19 cellular contexts compared by ENCODE assay signal in the genomic region with DNA sequence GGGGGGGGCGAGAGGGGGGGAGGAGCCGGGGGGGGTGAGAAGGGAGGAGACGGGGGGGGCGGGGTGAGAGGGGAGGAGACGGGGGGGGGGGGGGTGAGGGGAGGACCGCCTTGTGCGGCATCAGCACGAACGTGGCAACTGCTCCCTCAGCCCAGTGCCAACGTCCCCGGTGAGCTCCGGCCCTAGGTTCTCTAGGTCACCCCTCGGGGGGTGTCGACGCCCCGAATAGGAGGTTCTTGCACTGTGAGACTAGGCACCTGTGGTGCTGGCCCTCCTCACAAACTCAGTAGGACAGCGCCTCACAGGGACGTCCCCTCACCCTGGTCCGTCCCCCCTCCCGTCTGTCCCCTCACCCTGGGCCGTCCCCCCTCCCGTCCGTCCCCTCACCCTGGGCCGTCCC.
"Had no signal": no experiment of that assay in that cellular context is flagged by ENCODE, and none has a peak within 500 bp of the region (broad histone marks: within the 10 kb centered on the region; RNA-seq: fewer than 3 reads in every experiment).

No MANE protein-coding gene starts in this region.

- DNase-seq: activated CD4-positive, alpha-beta memory T cell treated with anti-CD3 and anti-CD28 coated beads, Interleukin-2, amount 10 ng/mL, durations not matched to agents 7 days and 5 days; activated naive CD4-positive, alpha-beta T cell treated with anti-CD3 and anti-CD28 coated beads, Interleukin-2, amount 50 U/mL, for 16 hours; activated T-cell treated with anti-CD3 and anti-CD28 coated beads for 4 hours; amniotic stem cell; caudate nucleus; erythroblast; gastrocnemius medialis; mesendoderm; nephron progenitor cell; occipital lobe; SK-N-SH; stimulated activated CD4-positive, alpha-beta T cell treated with anti-CD3 and anti-CD28 coated beads, Interleukin-12 subunit alpha, Interleukin-12 subunit beta, amount 100 ng/mL, for 4 hours; stimulated activated CD4-positive, alpha-beta T cell treated with anti-CD3 and anti-CD28 coated beads, Interleukin-2, amount 100 ng/mL, for 24 hours; T-helper 1 cell; tibial artery had no signal

- H3K4me1 ChIP-seq: gastrocnemius medialis, prostate gland, tibial artery, vagina had no signal

- H3K9me3 Mint-ChIP-seq: activated T-helper 17 cell treated with anti-CD3 and anti-CD28 coated beads, Interleukin-2, amount 50 U/mL, for 72 hours had no signal

- H3K27ac ChIP-seq: gastrocnemius medialis, prostate gland, tibial artery, vagina, VCaP had no signal

- H3K27me3 ChIP-seq: gastrocnemius medialis, tibial artery, vagina had no signal

- H3K4me1 Mint-ChIP-seq: activated CD4-positive, alpha-beta memory T cell treated with anti-CD3 and anti-CD28 coated beads, Interleukin-2, amount 10 ng/mL, durations not matched to agents 7 days and 5 days; nephron progenitor cell had no signal

- H3K4me3 ChIP-seq: gastrocnemius medialis, prostate gland, tibial artery, vagina had no signal

- H3K27ac Mint-ChIP-seq: activated CD4-positive, alpha-beta memory T cell treated with anti-CD3 and anti-CD28 coated beads, Interleukin-2, amount 10 ng/mL, durations not matched to agents 7 days and 5 days; activated T-helper 17 cell treated with anti-CD3 and anti-CD28 coated beads, Interleukin-2, amount 50 U/mL, for 72 hours; nephron progenitor cell had no signal

- ATAC-seq: activated T-helper 17 cell treated with anti-CD3 and anti-CD28 coated beads, Interleukin-2, amount 50 U/mL, for 72 hours; gastrocnemius medialis had no signal

- H3K9me3 ChIP-seq: gastrocnemius medialis, prostate gland, SK-N-SH, tibial artery, vagina had no signal

- H3K27me3 Mint-ChIP-seq: activated CD4-positive, alpha-beta memory T cell treated with anti-CD3 and anti-CD28 coated beads, Interleukin-2, amount 10 ng/mL, durations not matched to agents 7 days and 5 days; activated T-helper 17 cell treated with anti-CD3 and anti-CD28 coated beads, Interleukin-2, amount 50 U/mL, for 72 hours had no signal

- H3K4me3 Mint-ChIP-seq: activated CD4-positive, alpha-beta memory T cell treated with anti-CD3 and anti-CD28 coated beads, Interleukin-2, amount 10 ng/mL, durations not matched to agents 7 days and 5 days; activated T-helper 17 cell treated with anti-CD3 and anti-CD28 coated beads, Interleukin-2, amount 50 U/mL, for 72 hours; nephron progenitor cell had no signal
